Comparison of ENCODE assay signal across 38 cellular contexts in genomic region chr17:48468299-48468698, GRCh38. TPM values are rescaled to one million over a fixed set of nuclear protein-coding genes. Genes with fewer than 3 reads are reported as not detected.
"Had no signal": no experiment of that assay in that cellular context is flagged by ENCODE, and none has a peak within 500 bp of the region (broad histone marks: within the 10 kb centered on the region; RNA-seq: fewer than 3 reads in every experiment).

No MANE protein-coding gene starts in this region.

- H3K4me3 ChIP-seq: ascending aorta, cardiac muscle cell had no signal

- H3K27ac Mint-ChIP-seq: activated CD4-positive, alpha-beta memory T cell treated with anti-CD3 and anti-CD28 coated beads, Interleukin-2, amount 10 ng/mL, durations not matched to agents 7 days and 5 days; activated CD4-positive, alpha-beta T cell treated with anti-CD3 and anti-CD28 coated beads for 36 hours; activated CD4-positive, alpha-beta T cell treated with anti-CD3 and anti-CD28 coated beads, Interleukin-2, amount 10 ng/mL, durations not matched to agents 7 days and 5 days; activated CD8-positive, alpha-beta memory T cell treated with anti-CD3 and anti-CD28 coated beads, Interleukin-2, amount 10 ng/mL, durations not matched to agents 7 days and 5 days; activated CD8-positive, alpha-beta T cell treated with anti-CD3 and anti-CD28 coated beads, Interleukin-2, amount 10 ng/mL, durations not matched to agents 7 days and 5 days; activated naive CD4-positive, alpha-beta T cell treated with anti-CD3 and anti-CD28 coated beads, Interleukin-2, amount 10 ng/mL, durations not matched to agents 7 days and 5 days; activated naive CD4-positive, alpha-beta T cell treated with anti-CD3 and anti-CD28 coated beads, Interleukin-2, amount 50 U/mL, for 24 hours; activated naive CD8-positive, alpha-beta T cell; activated naive CD8-positive, alpha-beta T cell treated with anti-CD3 and anti-CD28 coated beads, Interleukin-2, amount 10 ng/mL, durations not matched to agents 7 days and 5 days; activated naive CD8-positive, alpha-beta T cell treated with anti-CD3 and anti-CD28 coated beads, Interleukin-2, amount 50 U/mL, for 24 hours; activated T-cell treated with anti-CD3 and anti-CD28 coated beads, Interleukin-2, amount 50 U/mL, for 24 hours; activated T-helper 2 cell treated with anti-CD3 and anti-CD28 coated beads, Interferon-gamma antibody, Interleukin-2, Interleukin-4, amounts not matched to agents 10 μg/mL and 5 μg/mL and 100 μg/mL, durations not matched to agents 14 hours and 24 hours and 36 hours; brain; T-helper 1 cell treated with Interleukin-12 subunit alpha and Interleukin-12 subunit beta and Interleukin-4 antibody, amounts not matched to agents 30 μg/mL and 1 μg/mL, for 36 hours; T-helper 2 cell treated with Interferon-gamma antibody and Interleukin-4, amounts not matched to agents 5 μg/mL and 100 μg/mL, for 36 hours; WTC11 had no signal

- DNase-seq: activated CD4-positive, alpha-beta memory T cell treated with anti-CD3 and anti-CD28 coated beads, Interleukin-2, amount 10 ng/mL, durations not matched to agents 7 days and 5 days; activated CD4-positive, alpha-beta T cell treated with anti-CD3 and anti-CD28 coated beads for 1 hour; activated CD4-positive, alpha-beta T cell treated with anti-CD3 and anti-CD28 coated beads for 36 hours; activated CD4-positive, alpha-beta T cell treated with anti-CD3 and anti-CD28 coated beads for 48 hours; activated CD4-positive, alpha-beta T cell treated with anti-CD3 and anti-CD28 coated beads, Interleukin-2, amount 10 ng/mL, durations not matched to agents 7 days and 5 days; activated CD4-positive, alpha-beta T cell treated with anti-CD3 and anti-CD28 coated beads, Interleukin-2, amount 50 U/mL, for 48 hours; activated CD4-positive, CD25-positive, alpha-beta regulatory T cell; activated CD8-positive, alpha-beta memory T cell treated with anti-CD3 and anti-CD28 coated beads for 24 hours; activated CD8-positive, alpha-beta memory T cell treated with anti-CD3 and anti-CD28 coated beads, Interleukin-2, amount 10 ng/mL, durations not matched to agents 7 days and 5 days; activated CD8-positive, alpha-beta memory T cell treated with anti-CD3 and anti-CD28 coated beads, Interleukin-2, amount 50 U/mL, for 48 hours; activated CD8-positive, alpha-beta T cell treated with anti-CD3 and anti-CD28 coated beads, Interleukin-2, amount 10 ng/mL, durations not matched to agents 7 days and 5 days; activated effector memory CD4-positive, alpha-beta T cell treated with Interleukin-2 at 50 U/mL for 16 hours; activated gamma-delta T cell; activated naive CD4-positive, alpha-beta T cell treated with anti-CD3 and anti-CD28 coated beads, Interleukin-2, amount 10 ng/mL, durations not matched to agents 7 days and 5 days; activated naive CD4-positive, alpha-beta T cell treated with Interleukin-2 at 50 U/mL for 16 hours; activated naive CD8-positive, alpha-beta T cell treated with anti-CD3 and anti-CD28 coated beads, Interleukin-2, amount 10 ng/mL, durations not matched to agents 7 days and 5 days; activated naive CD8-positive, alpha-beta T cell treated with anti-CD3 and anti-CD28 coated beads, Interleukin-2, amount 50 U/mL, for 24 hours; activated T-cell treated with anti-CD3 and anti-CD28 coated beads, Interleukin-2, amount 50 U/mL, for 24 hours; activated T-cell treated with anti-CD3 and anti-CD28 coated beads, Interleukin-2, amount 50 U/mL, for 48 hours; amygdala; anterior cingulate cortex; caudate nucleus; cerebellar nuclear complex; T-helper 2 cell; T-helper 9 cell; WERI-Rb-1 had no signal

- H3K27ac ChIP-seq: ascending aorta, cardiac muscle cell, WERI-Rb-1 had no signal

- H3K36me3 ChIP-seq: ascending aorta, cardiac muscle cell, WERI-Rb-1 had no signal

- H3K27me3 ChIP-seq: ascending aorta had no signal

- H3K9me3 ChIP-seq: ascending aorta had no signal

- H3K4me1 ChIP-seq: ascending aorta had no signal

- H3K27me3 Mint-ChIP-seq: activated T-cell treated with anti-CD3 and anti-CD28 coated beads, Interleukin-2, amount 50 U/mL, for 24 hours; central memory CD8-positive, alpha-beta T cell had no signal

- H3K4me1 Mint-ChIP-seq: activated CD4-positive, alpha-beta T cell treated with anti-CD3 and anti-CD28 coated beads for 36 hours; brain had no signal

- H3K36me3 Mint-ChIP-seq: activated CD8-positive, alpha-beta memory T cell treated with anti-CD3 and anti-CD28 coated beads, Interleukin-2, amount 10 ng/mL, durations not matched to agents 7 days and 5 days; activated naive CD4-positive, alpha-beta T cell treated with anti-CD3 and anti-CD28 coated beads, Interleukin-2, amount 10 ng/mL, durations not matched to agents 7 days and 5 days; activated naive CD4-positive, alpha-beta T cell treated with anti-CD3 and anti-CD28 coated beads, Interleukin-2, amount 50 U/mL, for 24 hours; activated naive CD8-positive, alpha-beta T cell; activated naive CD8-positive, alpha-beta T cell treated with anti-CD3 and anti-CD28 coated beads, Interleukin-2, amount 10 ng/mL, durations not matched to agents 7 days and 5 days; brain; WTC11 had no signal

- H3K9me3 Mint-ChIP-seq: activated CD4-positive, alpha-beta memory T cell treated with anti-CD3 and anti-CD28 coated beads, Interleukin-2, amount 10 ng/mL, durations not matched to agents 7 days and 5 days; activated CD4-positive, alpha-beta T cell treated with anti-CD3 and anti-CD28 coated beads, Interleukin-2, amount 10 ng/mL, durations not matched to agents 7 days and 5 days; activated naive CD4-positive, alpha-beta T cell treated with anti-CD3 and anti-CD28 coated beads, Interleukin-2, amount 10 ng/mL, durations not matched to agents 7 days and 5 days; activated naive CD4-positive, alpha-beta T cell treated with anti-CD3 and anti-CD28 coated beads, Interleukin-2, amount 50 U/mL, for 24 hours; activated naive CD8-positive, alpha-beta T cell treated with anti-CD3 and anti-CD28 coated beads, Interleukin-2, amount 10 ng/mL, durations not matched to agents 7 days and 5 days; activated naive CD8-positive, alpha-beta T cell treated with anti-CD3 and anti-CD28 coated beads, Interleukin-2, amount 50 U/mL, for 24 hours; activated T-cell treated with anti-CD3 and anti-CD28 coated beads, Interleukin-2, amount 50 U/mL, for 24 hours; activated T-helper 2 cell treated with anti-CD3 and anti-CD28 coated beads, Interferon-gamma antibody, Interleukin-2, Interleukin-4, amounts not matched to agents 10 μg/mL and 5 μg/mL and 100 μg/mL, durations not matched to agents 14 hours and 24 hours and 36 hours; brain; central memory CD8-positive, alpha-beta T cell; T-helper 1 cell treated with Interleukin-12 subunit alpha and Interleukin-12 subunit beta and Interleukin-4 antibody, amounts not matched to agents 30 μg/mL and 1 μg/mL, for 36 hours; T-helper 2 cell treated with Interferon-gamma antibody and Interleukin-4, amounts not matched to agents 5 μg/mL and 100 μg/mL, for 36 hours; WTC11 had no signal

- H3K4me3 Mint-ChIP-seq: activated CD4-positive, alpha-beta memory T cell treated with anti-CD3 and anti-CD28 coated beads, Interleukin-2, amount 10 ng/mL, durations not matched to agents 7 days and 5 days; activated CD4-positive, alpha-beta T cell treated with anti-CD3 and anti-CD28 coated beads for 36 hours; activated CD4-positive, alpha-beta T cell treated with anti-CD3 and anti-CD28 coated beads, Interleukin-2, amount 10 ng/mL, durations not matched to agents 7 days and 5 days; activated CD8-positive, alpha-beta memory T cell treated with anti-CD3 and anti-CD28 coated beads, Interleukin-2, amount 10 ng/mL, durations not matched to agents 7 days and 5 days; activated CD8-positive, alpha-beta T cell treated with anti-CD3 and anti-CD28 coated beads, Interleukin-2, amount 10 ng/mL, durations not matched to agents 7 days and 5 days; activated naive CD4-positive, alpha-beta T cell treated with anti-CD3 and anti-CD28 coated beads, Interleukin-2, amount 10 ng/mL, durations not matched to agents 7 days and 5 days; activated naive CD4-positive, alpha-beta T cell treated with anti-CD3 and anti-CD28 coated beads, Interleukin-2, amount 50 U/mL, for 24 hours; activated naive CD8-positive, alpha-beta T cell; activated naive CD8-positive, alpha-beta T cell treated with anti-CD3 and anti-CD28 coated beads, Interleukin-2, amount 10 ng/mL, durations not matched to agents 7 days and 5 days; activated naive CD8-positive, alpha-beta T cell treated with anti-CD3 and anti-CD28 coated beads, Interleukin-2, amount 50 U/mL, for 24 hours; activated T-cell treated with anti-CD3 and anti-CD28 coated beads, Interleukin-2, amount 50 U/mL, for 24 hours; brain; central memory CD8-positive, alpha-beta T cell; T-helper 1 cell treated with Interleukin-12 subunit alpha and Interleukin-12 subunit beta and Interleukin-4 antibody, amounts not matched to agents 30 μg/mL and 1 μg/mL, for 36 hours; T-helper 2 cell treated with Interferon-gamma antibody and Interleukin-4, amounts not matched to agents 5 μg/mL and 100 μg/mL, for 36 hours; WTC11 had no signal

RNA-seq across cellular contexts. Expression of gene SKAP1, which starts 38.3 kb away (rescaled TPM):
- total RNA-seq: ascending aorta, bronchial epithelial cell, chondrocyte, WTC11 had no signal
